In genomic region chr17:12637015-12637414, GRCh38 we compare ENCODE assay signal across 13 cellular contexts. TPM values are rescaled to one million over a fixed set of nuclear protein-coding genes. Genes with fewer than 3 reads are reported as not detected.
DNase-seq lines count a peak whose midpoint lies in the region; FAIRE-seq and TF ChIP-seq lines count a peak whose summit lies in the region.
"Had no signal": no experiment of that assay in that cellular context is flagged by ENCODE, and none has a peak within 500 bp of the region (broad histone marks: within the 10 kb centered on the region; RNA-seq: fewer than 3 reads in every experiment).

No MANE protein-coding gene starts in this region.

- FAIRE-seq in D721Med (lab: Jason Lieb, UNC), result no peak

- peaks cover 14% of the 10 kb centered on the region for H3K4me1 ChIP-seq in mesodermal cell (ENCODE audit: control insufficient read depth, insufficient read depth, low read length, poor library complexity, severe bottlenecking)
- H3K4me1 ChIP-seq in OCI-LY7 (ENCODE audit: insufficient read depth, low read length, poor library complexity, severe bottlenecking), result no peaks in the 10 kb centered on the region
- H3K4me1 ChIP-seq: upper lobe of left lung had no signal

- H3K9me3 Mint-ChIP-seq in activated naive CD8-positive, alpha-beta T cell treated with anti-CD3 and anti-CD28 coated beads for 36 hours, result no peaks in the 10 kb centered on the region

- H3K36me3 ChIP-seq in mesodermal cell (ENCODE audit: control insufficient read depth, insufficient read depth, low read length), result no peaks in the 10 kb centered on the region
- H3K36me3 ChIP-seq in OCI-LY7 (ENCODE audit: insufficient read depth, low read length), result no peaks in the 10 kb centered on the region
- H3K36me3 ChIP-seq: neutrophil, upper lobe of left lung had no signal

- in situ Hi-C loops in Caki2 (cut with HindIII; ENCODE audit: low pct_unique_long_range_greater_than_20kb, low sequenced_read_pairs), result no loop called here

- intact Hi-C loops in OCI-LY7 (cut with micrococcal nuclease; ENCODE audit: unreplicated experiment), result no loop called here

- H3K27me3 Mint-ChIP-seq in activated naive CD8-positive, alpha-beta T cell treated with anti-CD3 and anti-CD28 coated beads for 36 hours, result peaks cover 14% of the 10 kb centered on the region

- H3K4me3 Mint-ChIP-seq in activated naive CD8-positive, alpha-beta T cell treated with anti-CD3 and anti-CD28 coated beads for 36 hours, result no peak overlapping the region

- CTCF ChIA-PET in OCI-LY7 (lab: Charles Lee; ENCODE audit: unreplicated experiment), result no interaction called here

- TF ChIP-seq CTCF in cardiac fibroblast (IDR thresholded peaks at IDR 0.05; ENCODE audit: low read depth, low read length), result no peak
- no peak for TF ChIP-seq CTCF in D721Med (IDR thresholded peaks at IDR 0.05; ENCODE audit: insufficient read depth, missing control alignments)
- TF ChIP-seq CTCF in OCI-LY7 (conservative IDR thresholded peaks at IDR 0.05; ENCODE audit: low read length), result no peak

- 20% methylated on average over 1 of the region's 2 CpGs; no CpG with 5 or more reads in 1 of the 2 experiments for WGBS in mesodermal cell (ENCODE audit: insufficient coverage in 2 of 2), 2 experiments

- H3K79me2 ChIP-seq in OCI-LY7 (ENCODE audit: insufficient read depth, low read depth, low read length), result no peaks in the 10 kb centered on the region

- H3K9me3 ChIP-seq in mesodermal cell (ENCODE audit: control insufficient read depth, low read length) (peaks cover 11% of the 10 kb centered on the region), OCI-LY7 (ENCODE audit: low read length) (no peaks in the 10 kb centered on the region)
- H3K9me3 ChIP-seq: neutrophil, upper lobe of left lung had no signal

- POLR2A ChIA-PET in OCI-LY7 (lab: Charles Lee), result no interaction called here

- H3K36me3 Mint-ChIP-seq in activated naive CD8-positive, alpha-beta T cell treated with anti-CD3 and anti-CD28 coated beads for 36 hours, result no peaks in the 10 kb centered on the region

- H3K9me2 ChIP-seq in OCI-LY7 (ENCODE audit: insufficient read depth, low read length), result no peaks in the 10 kb centered on the region

- no TSS peak for BruUV-seq in OCI-LY7 (replicated peaks; lab: Mats Ljungman, UMichigan)

- H3K27ac Mint-ChIP-seq in activated naive CD8-positive, alpha-beta T cell treated with anti-CD3 and anti-CD28 coated beads for 36 hours, result no peak overlapping the region

- H4K20me1 ChIP-seq in OCI-LY7 (ENCODE audit: insufficient read depth, low read length), result no peaks in the 10 kb centered on the region

- DNase-seq in Caki2 (ENCODE audit: low read depth) (peak; percentile 70), LHCN-M2 (ENCODE audit: low read depth) (peak; percentile 82), cardiac fibroblast (ENCODE audit: low read depth in 2 of 2) (peak; percentile 81 to 93), D721Med (ENCODE audit: insufficient read length, low spot score) (no peak), NCI-H1417 treated with DMSO at 0.1 percent for 48 hours (lab: John Stamatoyannopoulos, UW) (no peak), OCI-LY7 (ENCODE audit: low spot score) (no peak)
- DNase-seq in activated naive CD8-positive, alpha-beta T cell treated with anti-CD3 and anti-CD28 coated beads for 36 hours, result no peak
- DNase-seq: NCI-H2081, upper lobe of left lung had no signal

- H3K27ac ChIP-seq in mesodermal cell (ENCODE audit: low read depth, low read length, severe bottlenecking) (peak overlapping the region; percentile 79), OCI-LY7 (ENCODE audit: low read depth, low read length, poor library complexity, severe bottlenecking) (no peak overlapping the region)
- H3K27ac ChIP-seq: HL-60, neutrophil, SK-N-MC, upper lobe of left lung had no signal

- no peak overlapping the region for H2AFZ ChIP-seq in OCI-LY7 (ENCODE audit: low read length)

- no peak overlapping the region for H3K4me3 ChIP-seq in cardiac fibroblast (replicated peaks in 1 of 2; ENCODE audit: low read depth in 2 of 2, low read length in 2 of 2)
- H3K4me3 ChIP-seq in mesodermal cell (ENCODE audit: extremely low read depth, insufficient read depth, low read length, poor library complexity, severe bottlenecking), result no peak overlapping the region
- H3K4me3 ChIP-seq in OCI-LY7 (ENCODE audit: low read depth, low read length, poor library complexity, severe bottlenecking), result no peak overlapping the region
- H3K4me3 ChIP-seq: SK-N-MC, upper lobe of left lung had no signal

- H3K4me1 Mint-ChIP-seq in activated naive CD8-positive, alpha-beta T cell treated with anti-CD3 and anti-CD28 coated beads for 36 hours, result no peaks in the 10 kb centered on the region

- no peak overlapping the region for H3K4me2 ChIP-seq in OCI-LY7 (ENCODE audit: low read length)

RNA-seq across cellular contexts. Expression of gene MYOCD, which starts 28.7 kb away (rescaled TPM):
- total RNA-seq in Caki2 (2014; rRNA removed; shearing (Covaris generic); ENCODE audit: low replicate concordance), result 1.4 and 1.8 TPM in 2 replicates
- total RNA-seq in LHCN-M2 (2014; rRNA removed) (0.06 TPM in 1 of 2 replicates, not detected in the other), OCI-LY7 (2022) (not detected in 2 replicates)
- polyA plus RNA-seq in LHCN-M2 (2012), result 0.39 TPM
- polyA plus RNA-seq in mesodermal cell (2013, experiment 1 of 2), result 11.5 TPM
- 5.7 TPM for polyA plus RNA-seq in mesodermal cell (2013, experiment 2 of 2)
- total RNA-seq in activated naive CD8-positive, alpha-beta T cell treated with anti-CD3 and anti-CD28 coated beads for 36 hours, result not detected
- total RNA-seq in OCI-LY7 (2014; rRNA removed; shearing (Covaris generic)), result not detected in 2 replicates

Comparison
In these comparisons a context has a peak if more than half of its experiments do, and no peak if none do; other contexts are left out.
1. DNase-seq: peak in Caki2 (single experiment), LHCN-M2 (single experiment) and cardiac fibroblast (2 of 2); none in activated naive CD8-positive, alpha-beta T cell treated with anti-CD3 and anti-CD28 coated beads for 36 hours (single experiment), D721Med (single experiment), NCI-H1417 treated with DMSO at 0.1 percent for 48 hours (single experiment) and OCI-LY7 (single experiment).